Comparison of ENCODE assay signal across 1 cellular context in the genomic region with DNA sequence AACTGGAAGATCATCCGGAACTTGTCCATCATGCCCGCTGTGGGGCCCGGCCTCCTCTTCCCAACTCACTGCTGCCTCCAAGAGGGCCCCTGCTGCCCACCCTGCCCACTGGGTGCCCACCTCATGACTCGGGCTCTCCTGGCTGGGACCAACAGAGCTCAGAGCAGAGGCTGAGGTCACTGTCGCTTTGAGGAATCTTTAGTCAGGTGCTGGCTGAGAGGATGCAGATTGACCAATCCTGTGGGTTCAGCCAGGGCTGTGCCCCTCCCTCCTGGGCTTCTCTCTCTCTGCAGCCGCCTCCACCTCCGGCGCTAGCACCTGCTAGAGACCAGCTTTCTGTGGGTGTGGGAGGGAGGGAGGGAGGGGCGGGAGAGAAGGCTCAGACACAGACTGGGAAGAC.
TF ChIP-seq lines count a peak whose summit lies in the region.

A gene with protein sequence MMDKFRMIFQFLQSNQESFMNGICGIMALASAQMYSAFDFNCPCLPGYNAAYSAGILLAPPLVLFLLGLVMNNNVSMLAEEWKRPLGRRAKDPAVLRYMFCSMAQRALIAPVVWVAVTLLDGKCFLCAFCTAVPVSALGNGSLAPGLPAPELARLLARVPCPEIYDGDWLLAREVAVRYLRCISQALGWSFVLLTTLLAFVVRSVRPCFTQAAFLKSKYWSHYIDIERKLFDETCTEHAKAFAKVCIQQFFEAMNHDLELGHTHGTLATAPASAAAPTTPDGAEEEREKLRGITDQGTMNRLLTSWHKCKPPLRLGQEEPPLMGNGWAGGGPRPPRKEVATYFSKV (minus strand): TSS at position 181 of the 400 bp plus-strand sequence. CDS start 149 bp downstream, at position 32.

TF ChIP-seq in K562, 482 proteins besides CTCF, POLR2A, EP300 and RAD21 (continued from another document):
- TF ChIP-seq, protein P1, sequence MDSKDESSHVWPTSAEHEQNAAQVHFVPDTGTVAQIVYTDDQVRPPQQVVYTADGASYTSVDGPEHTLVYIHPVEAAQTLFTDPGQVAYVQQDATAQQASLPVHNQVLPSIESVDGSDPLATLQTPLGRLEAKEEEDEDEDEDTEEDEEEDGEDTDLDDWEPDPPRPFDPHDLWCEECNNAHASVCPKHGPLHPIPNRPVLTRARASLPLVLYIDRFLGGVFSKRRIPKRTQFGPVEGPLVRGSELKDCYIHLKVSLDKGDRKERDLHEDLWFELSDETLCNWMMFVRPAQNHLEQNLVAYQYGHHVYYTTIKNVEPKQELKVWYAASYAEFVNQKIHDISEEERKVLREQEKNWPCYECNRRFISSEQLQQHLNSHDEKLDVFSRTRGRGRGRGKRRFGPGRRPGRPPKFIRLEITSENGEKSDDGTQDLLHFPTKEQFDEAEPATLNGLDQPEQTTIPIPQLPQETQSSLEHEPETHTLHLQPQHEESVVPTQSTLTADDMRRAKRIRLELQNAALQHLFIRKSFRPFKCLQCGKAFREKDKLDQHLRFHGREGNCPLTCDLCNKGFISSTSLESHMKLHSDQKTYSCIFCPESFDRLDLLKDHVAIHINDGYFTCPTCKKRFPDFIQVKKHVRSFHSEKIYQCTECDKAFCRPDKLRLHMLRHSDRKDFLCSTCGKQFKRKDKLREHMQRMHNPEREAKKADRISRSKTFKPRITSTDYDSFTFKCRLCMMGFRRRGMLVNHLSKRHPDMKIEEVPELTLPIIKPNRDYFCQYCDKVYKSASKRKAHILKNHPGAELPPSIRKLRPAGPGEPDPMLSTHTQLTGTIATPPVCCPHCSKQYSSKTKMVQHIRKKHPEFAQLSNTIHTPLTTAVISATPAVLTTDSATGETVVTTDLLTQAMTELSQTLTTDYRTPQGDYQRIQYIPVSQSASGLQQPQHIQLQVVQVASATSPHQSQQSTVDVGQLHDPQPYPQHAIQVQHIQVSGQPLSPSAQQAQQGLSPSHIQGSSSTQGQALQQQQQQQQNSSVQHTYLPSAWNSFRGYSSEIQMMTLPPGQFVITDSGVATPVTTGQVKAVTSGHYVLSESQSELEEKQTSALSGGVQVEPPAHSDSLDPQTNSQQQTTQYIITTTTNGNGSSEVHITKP (IDR thresholded peaks at IDR 0.05; ENCODE audit: partially characterized antibody), result no peak
- TF ChIP-seq ZNF75A (CRISPR knock-in tag; IDR thresholded peaks at IDR 0.05) (no peak), ZFX (CRISPR knock-in tag; IDR thresholded peaks at IDR 0.05) (no peak)
